Comparison of ENCODE assay signal across 21 cellular contexts in genomic region chr10:3072641-3073360, GRCh38. TPM values are rescaled to one million over a fixed set of nuclear protein-coding genes. Genes with fewer than 3 reads are reported as not detected.
DNase-seq lines count a peak whose midpoint lies in the region; ATAC-seq, FAIRE-seq and TF ChIP-seq lines count a peak whose summit lies in the region.
"Had no signal": no experiment of that assay in that cellular context is flagged by ENCODE, and none has a peak within 500 bp of the region (broad histone marks: within the 10 kb centered on the region; RNA-seq: fewer than 3 reads in every experiment).

No MANE protein-coding gene starts in this region.

- H3K79me2 ChIP-seq in Loucy (ENCODE audit: insufficient read depth, low read length): peaks cover 100% of the 10 kb centered on the region
- H3K79me2 ChIP-seq in GM12878 (ENCODE audit: control insufficient read depth, insufficient read depth, low read length): peaks cover 90% of the 10 kb centered on the region
- peaks cover 94% of the 10 kb centered on the region for H3K79me2 ChIP-seq in smooth muscle cell (ENCODE audit: low read depth)

- no peaks in the 10 kb centered on the region for H3K9me2 ChIP-seq in Loucy (replicated peaks; ENCODE audit: low read depth, low read length)

- peak; percentile 39; the same call in 1 of the 2 replicates for TF ChIP-seq POLR2A in GM12878 (IDR thresholded peaks at IDR 0.05; ENCODE audit: low read depth, low read length)

- DNase-seq in heart right ventricle: no peak
- DNase-seq in right atrium auricular region (ENCODE audit: low spot score): no peak
- DNase-seq in GM12878 (ENCODE audit: low read depth, low spot score): no peak
- DNase-seq in smooth muscle cell (lab: John Stamatoyannopoulos, UW; ENCODE audit: unreplicated experiment): no peak
- no peak for DNase-seq in NCI-H2171 (lab: John Stamatoyannopoulos, UW)
- DNase-seq in nucleus accumbens (lab: John Stamatoyannopoulos, UW): no peak
- DNase-seq: activated CD4-positive, alpha-beta T cell treated with anti-CD3 and anti-CD28 coated beads for 36 hours; AML-193; foreskin melanocyte; GM23248; kidney glomerular epithelial cell; NCI-H1436 treated with DMSO at 0.1 percent for 48 hours; NCI-H2171 treated with DMSO at 0.1 percent for 48 hours; PC-9; posterior cingulate gyrus; stimulated activated naive CD8-positive, alpha-beta T cell treated with anti-CD3 and anti-CD28 coated beads, Interleukin-15, Interleukin-2, amounts not matched to agents 100 U/mL and 50 U/mL, for 24 hours; upper lobe of left lung had no signal

- H3K27me3 ChIP-seq in heart right ventricle: peaks cover 0 to 3% (median 0%) of the 10 kb centered on the region in 7 donors
- no peaks in the 10 kb centered on the region for H3K27me3 ChIP-seq in right atrium auricular region
- peaks cover 3% of the 10 kb centered on the region for H3K27me3 ChIP-seq in Loucy (ENCODE audit: insufficient read depth, low read length, poor library complexity, severe bottlenecking)
- no peaks in the 10 kb centered on the region for H3K27me3 ChIP-seq in GM12878 (replicated peaks in 1 of 2; ENCODE audit: control insufficient read depth in 2 of 2, insufficient read depth in 2 of 2, low read length in 1 of 2)
- H3K27me3 ChIP-seq in smooth muscle cell (ENCODE audit: low read depth): no peaks in the 10 kb centered on the region

- H3K27ac ChIP-seq in heart right ventricle (peak overlapping the region in 6 of 10 donors; percentile 7 to 61 (median 50)), right atrium auricular region (no peak overlapping the region), GM12878 (ENCODE audit: control insufficient read depth, insufficient read depth) (no peak overlapping the region), smooth muscle cell (ENCODE audit: low read depth) (peak overlapping the region; percentile 42)
- H3K27ac ChIP-seq: GM23248, PC-9, upper lobe of left lung had no signal

- TF ChIP-seq RAD21 in GM12878 (IDR thresholded peaks at IDR 0.05; ENCODE audit: insufficient read depth, low read depth, low read length): no peak

- H3K4me1 ChIP-seq in heart right ventricle: peaks cover 0 to 48% (median 27%) of the 10 kb centered on the region in 9 donors
- H3K4me1 ChIP-seq in right atrium auricular region: peaks cover 0 to 34% of the 10 kb centered on the region in 2 donors
- peaks cover 50% of the 10 kb centered on the region for H3K4me1 ChIP-seq in Loucy (ENCODE audit: insufficient read depth, low read length, poor library complexity, severe bottlenecking)
- H3K4me1 ChIP-seq in GM12878 (ENCODE audit: control insufficient read depth, insufficient read depth, low read length): peaks cover 12% of the 10 kb centered on the region
- H3K4me1 ChIP-seq in smooth muscle cell (ENCODE audit: low read depth): peaks cover 14% of the 10 kb centered on the region

- peak overlapping the region; percentile 11 for H3K9ac ChIP-seq in Loucy (ENCODE audit: low read depth, low read length, poor library complexity, severe bottlenecking)
- H3K9ac ChIP-seq in GM12878 (ENCODE audit: control insufficient read depth, insufficient read depth, low read length): no peak overlapping the region
- H3K9ac ChIP-seq in smooth muscle cell (ENCODE audit: low read depth): no peak overlapping the region
- H3K9ac ChIP-seq: GM23248 had no signal

- H4K20me1 ChIP-seq in Loucy (ENCODE audit: insufficient read depth, low read length, poor library complexity, severe bottlenecking): peaks cover 84% of the 10 kb centered on the region
- peaks cover 21% of the 10 kb centered on the region for H4K20me1 ChIP-seq in GM12878 (ENCODE audit: control insufficient read depth, insufficient read depth)
- peaks cover 59% of the 10 kb centered on the region for H4K20me1 ChIP-seq in smooth muscle cell (ENCODE audit: low read depth)

- H3K4me3 ChIP-seq in heart right ventricle (no peak overlapping the region), right atrium auricular region (no peak overlapping the region), Loucy (ENCODE audit: low read length, poor library complexity, severe bottlenecking) (peak overlapping the region; percentile 100), GM12878 (no peak overlapping the region), smooth muscle cell (no peak overlapping the region)
- H3K4me3 ChIP-seq: GM23248, PC-9, upper lobe of left lung had no signal

- RAD21 ChIA-PET in GM12878 (lab: Charles Lee; ENCODE audit: unreplicated experiment): no interaction called here

- H3K4me2 ChIP-seq in Loucy (ENCODE audit: low read depth, low read length, poor library complexity, severe bottlenecking) (peak overlapping the region; percentile 93), GM12878 (ENCODE audit: control insufficient read depth, insufficient read depth) (peak overlapping the region; percentile 44), smooth muscle cell (peak overlapping the region; percentile 41)

- H2AFZ ChIP-seq in Loucy (ENCODE audit: low read length) (no peak overlapping the region), GM12878 (ENCODE audit: control insufficient read depth, low read depth, low read length) (no peak overlapping the region), smooth muscle cell (ENCODE audit: low read depth) (no peak overlapping the region)
- H2AFZ ChIP-seq: GM23248, PC-9 had no signal

- H3K9me3 ChIP-seq in heart right ventricle (no peaks in the 10 kb centered on the region), right atrium auricular region (no peaks in the 10 kb centered on the region), Loucy (ENCODE audit: insufficient read depth, low read depth, low read length) (no peaks in the 10 kb centered on the region), GM12878 (replicated peaks; ENCODE audit: control insufficient read depth, insufficient read depth, low read length) (no peaks in the 10 kb centered on the region), smooth muscle cell (replicated peaks; ENCODE audit: low read depth) (no peaks in the 10 kb centered on the region)
- H3K9me3 ChIP-seq: upper lobe of left lung had no signal

- TF ChIP-seq CTCF in heart right ventricle (IDR thresholded peaks at IDR 0.05): no peak
- no peak for TF ChIP-seq CTCF in right atrium auricular region (IDR thresholded peaks at IDR 0.05)
- no peak for TF ChIP-seq CTCF in Loucy (conservative IDR thresholded peaks at IDR 0.05; ENCODE audit: low read length)
- TF ChIP-seq CTCF in GM12878 (IDR thresholded peaks at IDR 0.05 in 2 of 3, conservative IDR thresholded peaks at IDR 0.05 in 1 of 3; ENCODE audit: control insufficient read depth in 2 of 3, extremely low read depth in 1 of 3, insufficient read depth in 1 of 3, low read depth in 3 of 3, low read length in 3 of 3): no peak
- TF ChIP-seq CTCF in smooth muscle cell (IDR thresholded peaks at IDR 0.05; ENCODE audit: borderline replicate concordance, insufficient read depth, poor library complexity, severe bottlenecking): no peak

- in situ Hi-C loops in GM12878 (cut with MboI): no loop called here

- intact Hi-C loops in heart right ventricle (cut with DNase I) (no loop called here), GM12878 (cut with micrococcal nuclease; ENCODE audit: unreplicated experiment) (no loop called here)

- 59 to 70% methylated on average over 10 of the region's 10 CpGs for WGBS in heart right ventricle, 2 donors
- WGBS in GM12878 (ENCODE audit: insufficient coverage, insufficient replicate concordance, low lambda C conversion rate, missing lambda C conversion rate): 97% methylated on average over 10 of the region's 10 CpGs
- WGBS in smooth muscle cell (ENCODE audit: low lambda C conversion rate): 46% methylated on average over 10 of the region's 10 CpGs

- ATAC-seq in heart right ventricle: peak in 7 of 8 donors; percentile 24 to 66 (median 63)
- ATAC-seq in GM12878: no peak
- ATAC-seq in GM21360 (IDR thresholded peaks at IDR 0.05; ENCODE audit: unreplicated experiment): no peak
- ATAC-seq: activated CD4-positive, alpha-beta T cell treated with anti-CD3 and anti-CD28 coated beads for 36 hours; natural killer cell treated with Interleukin-12 subunit alpha and Interleukin-12 subunit beta and Interleukin-15 and Interleukin-18, amount 100 ng/mL, for 72 hours; stimulated activated naive CD8-positive, alpha-beta T cell treated with anti-CD3 and anti-CD28 coated beads, Interleukin-15, Interleukin-2, amounts not matched to agents 100 U/mL and 50 U/mL, for 24 hours had no signal

- no peaks in the 10 kb centered on the region for H3F3A ChIP-seq in Loucy (ENCODE audit: low read depth)
- peaks cover 13% of the 10 kb centered on the region for H3F3A ChIP-seq in smooth muscle cell (ENCODE audit: low read depth)

- POLR2A ChIA-PET in GM12878 (lab: Charles Lee): no interaction called here

- no peak for TF ChIP-seq EP300 in GM12878 (IDR thresholded peaks at IDR 0.05; ENCODE audit: borderline replicate concordance in 1 of 2, control insufficient read depth in 1 of 2, low read depth in 2 of 2, low read length in 2 of 2)

- H3K36me3 ChIP-seq in heart right ventricle (peaks cover 0 to 8% (median 0%) of the 10 kb centered on the region in 9 donors), right atrium auricular region (no peaks in the 10 kb centered on the region), Loucy (ENCODE audit: insufficient read depth, low read length) (peaks cover 41% of the 10 kb centered on the region), GM12878 (ENCODE audit: control insufficient read depth in 2 of 2, insufficient read depth in 2 of 2, low read length in 1 of 2) (peaks cover 2 to 22% of the 10 kb centered on the region in 2 experiments), smooth muscle cell (ENCODE audit: low read depth) (no peaks in the 10 kb centered on the region)
- H3K36me3 ChIP-seq: upper lobe of left lung had no signal

- SMC1A ChIA-PET in GM12878 (lab: Charles Lee; ENCODE audit: uncharacterized antibody, unreplicated experiment): no interaction called here

- BruUV-seq in GM12878 (replicated peaks; lab: Mats Ljungman, UMichigan): no TSS peak

- CTCF ChIA-PET in GM12878 (lab: Yijun Ruan, JAX): no interaction called here

- FAIRE-seq in GM12878 (lab: Jason Lieb, UNC): no peak
- FAIRE-seq: bronchial epithelial cell had no signal

RNA-seq across cellular contexts. Expression of gene PFKP, which starts 5.5 kb away (rescaled TPM):
- total RNA-seq in heart right ventricle (100 to 1,000 TPM; 138 to 316 (median 220) TPM), right atrium auricular region (100 to 1,000 TPM in 1 of 2 donors, 10 to 100 TPM in 1; 55.2 to 119 TPM), GM12878 (2014; rRNA removed) (111 and 118 TPM in 2 replicates), GM12878 (2014; rRNA removed; fragmentation: Illumina TruSeq; extraction: Trizol) (69.5 and 79.2 TPM in 2 replicates), GM12878 (2021) (129 and 130 TPM in 2 replicates), smooth muscle cell (178 and 183 TPM in 2 replicates)
- polyA plus RNA-seq in heart right ventricle (100 to 1,000 TPM in 1 of 2 donors, 10 to 100 TPM in 1; 68.3 to 230 TPM), GM12878 (2011; rRNA removed) (107 and 145 TPM in 2 replicates), GM12878 (2014; fragmentation: Illumina TruSeq; extraction: Trizol) (61.8 and 62.4 TPM in 2 replicates), GM12878 (2014; fragmentation: Nextera tagmentation; extraction: Ambion mirVana) (10 to 100 TPM; 27.0 to 45.0 TPM), GM12878 (2014; rRNA removed) (90.7 and 99.9 TPM in 2 replicates), GM12878 (2016; fragmentation: Nextera tagmentation; extraction: Ambion mirVana) (100 to 1,000 TPM; 101 to 111 TPM), smooth muscle cell (203 and 251 TPM in 2 replicates)
- total RNA-seq in GM12878 (2013; cell fraction: nucleolus; rRNA removed): 462 and 515 TPM in 2 replicates
- polyA plus RNA-seq in GM12878 (2011; ENCODE audit: low read depth): 73.8 TPM
- 117 and 136 TPM in 2 replicates for polyA plus RNA-seq in GM12878 (2011; cell fraction: cytosol; rRNA removed)
- 731 and 734 TPM in 2 replicates for polyA plus RNA-seq in GM12878 (2011; cell fraction: nucleus; rRNA removed)
- polyA plus RNA-seq in GM12878 (2012): 117 and 160 TPM in 2 replicates
- 99.6 and 153 TPM in 2 replicates for polyA minus RNA-seq in GM12878 (2011; rRNA and poly(A)+ RNA removed)
- 77.0 and 77.2 TPM in 2 replicates for polyA minus RNA-seq in GM12878 (2011; cell fraction: cytosol; rRNA and poly(A)+ RNA removed)
- polyA minus RNA-seq in GM12878 (2011; cell fraction: nucleus; rRNA and poly(A)+ RNA removed): 161 and 211 TPM in 2 replicates

Comparison
In these comparisons a context has a peak if more than half of its experiments do, and no peak if none do; other contexts are left out.
1. H3K27ac ChIP-seq: peak in heart right ventricle (6 of 10) and smooth muscle cell (single experiment); none in right atrium auricular region (0 of 2) and GM12878 (single experiment).
2. ATAC-seq: peak in heart right ventricle (7 of 8); none in GM12878 (single experiment) and GM21360 (single experiment).
3. H3K4me2 ChIP-seq: peak in every context shown above with its lines; median percentile 93 in Loucy; 44 in GM12878; 41 in smooth muscle cell.